ENCODE assay signal across 8 cellular contexts in genomic region chr1:15680131-15680530, GRCh38. TPM values are rescaled to one million over a fixed set of nuclear protein-coding genes. Genes with fewer than 3 reads are reported as not detected.
DNase-seq lines count a peak whose midpoint lies in the region; ATAC-seq and TF ChIP-seq lines count a peak whose summit lies in the region.

No MANE protein-coding gene starts in this region.

- TF ChIP-seq EP300 in sigmoid colon (IDR thresholded peaks at IDR 0.05): no peak

- no peaks in the 10 kb centered on the region for H3K36me3 ChIP-seq in PC-9 (ENCODE audit: low read depth)
- no peaks in the 10 kb centered on the region for H3K36me3 ChIP-seq in esophagus (ENCODE audit: control insufficient read depth in 2 of 2, insufficient read depth in 2 of 2, low read length in 1 of 2)
- H3K36me3 ChIP-seq in sigmoid colon: no peaks in the 10 kb centered on the region

- peak overlapping the region; percentile 84 for H3K4me2 ChIP-seq in PC-9

- peaks cover 42% of the 10 kb centered on the region for H3F3A ChIP-seq in PC-9 (ENCODE audit: insufficient read depth, low read depth)

- H4K20me1 ChIP-seq in PC-9 (ENCODE audit: insufficient read depth): no peaks in the 10 kb centered on the region

- no peaks in the 10 kb centered on the region for H3K27me3 Mint-ChIP-seq in CD4-positive, alpha-beta T cell

- no peaks in the 10 kb centered on the region for H3K27me3 ChIP-seq in CD4-positive, alpha-beta T cell (ENCODE audit: control insufficient read depth, insufficient read depth, low read length)
- no peaks in the 10 kb centered on the region for H3K27me3 ChIP-seq in PC-9 (ENCODE audit: insufficient read depth, low read depth)
- H3K27me3 ChIP-seq in esophagus (ENCODE audit: control insufficient read depth in 1 of 2, insufficient read depth in 2 of 2, low read length in 2 of 2): no peaks in the 10 kb centered on the region
- H3K27me3 ChIP-seq in sigmoid colon: no peaks in the 10 kb centered on the region

- TF ChIP-seq POLR2A in sigmoid colon (IDR thresholded peaks at IDR 0.05): no peak
- TF ChIP-seq POLR2A in erythroblast (IDR thresholded peaks at IDR 0.05; ENCODE audit: low read length): no peak

- peaks cover 8% of the 10 kb centered on the region for H3K4me1 Mint-ChIP-seq in CD4-positive, alpha-beta T cell (ENCODE audit: low read depth)

- no peak for DNase-seq in CD4-positive, alpha-beta T cell
- DNase-seq in PC-9 (peak; percentile 46 to 59), sigmoid colon (no peak), erythroblast (lab: John Stamatoyannopoulos, UW) (no peak), DMS153 (lab: John Stamatoyannopoulos, UW) (no peak), NCI-H2196 (lab: John Stamatoyannopoulos, UW; ENCODE audit: unreplicated experiment) (no peak), NCI-H2081 treated with DMSO at 0.1 percent for 48 hours (lab: John Stamatoyannopoulos, UW) (no peak)

- H3K79me2 ChIP-seq in PC-9 (ENCODE audit: low read depth): peaks cover 7% of the 10 kb centered on the region

- H3K4me3 Mint-ChIP-seq in CD4-positive, alpha-beta T cell: peak overlapping the region; percentile 4

- ATAC-seq in CD4-positive, alpha-beta T cell (ENCODE audit: poor library complexity): no peak

- H3K4me1 ChIP-seq in PC-9 (replicated peaks; ENCODE audit: insufficient read depth) (peaks cover 52% of the 10 kb centered on the region), esophagus (ENCODE audit: control insufficient read depth in 2 of 2, insufficient read depth in 2 of 2, low read length in 1 of 2) (peaks cover 0 to 9% of the 10 kb centered on the region in 2 donors), sigmoid colon (peaks cover 0 to 9% (median 7%) of the 10 kb centered on the region in 4 donors)

- no peak overlapping the region for H3K27ac ChIP-seq in CD4-positive, alpha-beta T cell (ENCODE audit: low read depth, low read length)
- H3K27ac ChIP-seq in PC-9: peak overlapping the region; percentile 98
- peak overlapping the region; percentile 90 for H3K27ac ChIP-seq in esophagus (ENCODE audit: low read depth in 2 of 2, low read length in 1 of 2)
- peak overlapping the region; percentile 32 to 57 (median 44) for H3K27ac ChIP-seq in sigmoid colon

- no TSS peak for BruUV-seq in PC-9 (replicated peaks; lab: Mats Ljungman, UMichigan)

- CTCF ChIA-PET in CD4-positive, alpha-beta T cell (lab: Charles Lee): no interaction called here
- CTCF ChIA-PET in PC-9 (lab: Charles Lee): no interaction called here

- no peak overlapping the region for H2AFZ ChIP-seq in PC-9

- no peaks in the 10 kb centered on the region for H3K9me3 ChIP-seq in CD4-positive, alpha-beta T cell (ENCODE audit: control insufficient read depth, low read length)
- H3K9me3 ChIP-seq in PC-9 (ENCODE audit: insufficient read depth, low read depth) (no peaks in the 10 kb centered on the region), esophagus (ENCODE audit: control insufficient read depth in 2 of 2, insufficient read depth in 1 of 2, low read depth in 1 of 2, low read length in 1 of 2) (no peaks in the 10 kb centered on the region), sigmoid colon (no peaks in the 10 kb centered on the region)

- WGBS in esophagus, 2 donors: 59 to 72% methylated on average over 11 of the region's 11 CpGs
- 92 to 95% methylated on average over 11 of the region's 11 CpGs for WGBS in sigmoid colon, 2 donors

- intact Hi-C loops in CD4-positive, alpha-beta T cell (cut with DNase I, micrococcal nuclease): loop anchor here in 1 of 2 experiments (5.0 kb wide), 2 partner anchors 63 to 148 kb away; partner anchors contain the start of gene DDI2
- intact Hi-C loops in PC-9 (cut with micrococcal nuclease; ENCODE audit: unreplicated experiment): loop anchor here (2.0 to 5.0 kb wide), 4 partner anchors 59 to 467 kb away; partner anchors contain the start of gene DNAJC16
- intact Hi-C loops in sigmoid colon (cut with DNase I): loop anchor here (5.0 kb wide), 1 partner anchor 78 kb away; no protein-coding TSS in a partner anchor

- H3K9me2 ChIP-seq in PC-9 (ENCODE audit: insufficient read depth): no peaks in the 10 kb centered on the region

- peaks cover 6% of the 10 kb centered on the region for H3K36me3 Mint-ChIP-seq in CD4-positive, alpha-beta T cell (ENCODE audit: low read depth)

- POLR2A ChIA-PET in CD4-positive, alpha-beta T cell (lab: Charles Lee): interaction anchor here (0.6 kb wide), 1 partner anchor 17 kb away, joined by 4 read pairs; no protein-coding TSS in a partner anchor
- POLR2A ChIA-PET in PC-9 (lab: Charles Lee; ENCODE audit: unreplicated experiment): interaction anchor here (0.5 to 0.7 kb wide), 3 partner anchors 12 to 509 kb away, joined by 5 to 7 read pairs (median 6); no protein-coding TSS in a partner anchor

- H3K4me3 ChIP-seq in PC-9 (no peak overlapping the region), esophagus (ENCODE audit: low read depth in 1 of 2, low read length in 2 of 2) (no peak overlapping the region), sigmoid colon (no peak overlapping the region)

- no peak for TF ChIP-seq CTCF in CD4-positive, alpha-beta T cell (IDR thresholded peaks at IDR 0.05)
- TF ChIP-seq CTCF in PC-9 (conservative IDR thresholded peaks at IDR 0.05): no peak
- TF ChIP-seq CTCF in sigmoid colon (IDR thresholded peaks at IDR 0.05): no peak

- H3K27ac Mint-ChIP-seq in CD4-positive, alpha-beta T cell: no peak overlapping the region

- no peaks in the 10 kb centered on the region for H3K9me3 Mint-ChIP-seq in CD4-positive, alpha-beta T cell

RNA-seq across cellular contexts. Expression of gene PLEKHM2, which starts 4.0 kb away (rescaled TPM):
- 10 to 100 TPM; 77.5 to 82.0 TPM for total RNA-seq in CD4-positive, alpha-beta T cell
- 45.9 and 51.8 TPM in 2 replicates for total RNA-seq in PC-9 (2021)
- 10 to 100 TPM; 34.5 to 40.7 TPM for polyA plus RNA-seq in esophagus
- total RNA-seq in sigmoid colon: 10 to 100 TPM; 28.6 to 49.6 (median 33.9) TPM
- 10 to 100 TPM; 19.8 to 34.4 (median 20.8) TPM for polyA plus RNA-seq in sigmoid colon

RNA-seq across cellular contexts. Expression of gene SLC25A34, which starts 55.9 kb away (rescaled TPM):
- 1 to 10 TPM; 1.9 to 2.8 TPM for total RNA-seq in CD4-positive, alpha-beta T cell
- total RNA-seq in PC-9 (2021): 1.4 and 1.7 TPM in 2 replicates
- 1 to 10 TPM in 1 of 2 donors, under 1 TPM in 1; 0.46 to 2.7 TPM for polyA plus RNA-seq in esophagus
- 1 to 10 TPM in 3 of 4 donors, under 1 TPM in 1; 0.36 to 1.8 (median 1.6) TPM for total RNA-seq in sigmoid colon
- polyA plus RNA-seq in sigmoid colon: 10 to 100 TPM in 2 of 3 donors, 1 to 10 TPM in 1; 3.0 to 16.0 (median 12.1) TPM

Comparison
In these comparisons a context has a peak if more than half of its experiments do, and no peak if none do; other contexts are left out.
1. DNase-seq: peak in PC-9 (2 of 2); none in CD4-positive, alpha-beta T cell (0 of 10), sigmoid colon (single experiment), erythroblast (0 of 2), DMS153 (single experiment), NCI-H2196 (single experiment) and NCI-H2081 treated with DMSO at 0.1 percent for 48 hours (single experiment).